ENCODE assay signal across 1 cellular context in genomic region chr11:1837171-1838076, GRCh38.
A peak's percentile ranks its signal among the peaks of the same experiment; 100 is the strongest.
TF ChIP-seq lines count a peak whose summit lies in the region.

No MANE protein-coding gene starts in this region.

TF ChIP-seq in HepG2, 621 proteins besides CTCF, POLR2A, EP300 and RAD21 (continued from another document and continues in another):
- no peak for TF ChIP-seq ZBED4 (CRISPR knock-in tag; IDR thresholded peaks at IDR 0.05; ENCODE audit: borderline replicate concordance)
- TF ChIP-seq ZNF121 (CRISPR knock-in tag; IDR thresholded peaks at IDR 0.05), result no peak
- peak; percentile 68 for TF ChIP-seq ZNF574 (CRISPR knock-in tag; IDR thresholded peaks at IDR 0.05)
- no peak for TF ChIP-seq STAT6 (CRISPR knock-in tag; IDR thresholded peaks at IDR 0.05; ENCODE audit: borderline replicate concordance)
- no peak for TF ChIP-seq ATF6 (CRISPR knock-in tag; conservative IDR thresholded peaks at IDR 0.05)
- 0 out of 2 replicates have a peak, but pooled peaks have one; percentile 26 for TF ChIP-seq ZNF598 (CRISPR knock-in tag; IDR thresholded peaks at IDR 0.05; ENCODE audit: borderline replicate concordance)
- TF ChIP-seq ZNF354B (CRISPR knock-in tag; IDR thresholded peaks at IDR 0.05), result no peak
- TF ChIP-seq ZNF556 (CRISPR knock-in tag; IDR thresholded peaks at IDR 0.05; ENCODE audit: borderline replicate concordance), result peak; percentile 57; the same call in 1 of the 2 replicates
- TF ChIP-seq ZBTB26 (CRISPR knock-in tag; IDR thresholded peaks at IDR 0.05; ENCODE audit: borderline replicate concordance), result no peak
- TF ChIP-seq BORCS8-MEF2B (CRISPR knock-in tag; IDR thresholded peaks at IDR 0.05), result peak; percentile 44; the same call in 1 of the 2 replicates
- TF ChIP-seq ZNF672 (CRISPR knock-in tag; IDR thresholded peaks at IDR 0.05), result no peak
- TF ChIP-seq MTA1 (CRISPR knock-in tag; IDR thresholded peaks at IDR 0.05; ENCODE audit: borderline replicate concordance), result peak; percentile 59; the same call in 1 of the 2 replicates
- TF ChIP-seq ZNF740 (CRISPR knock-in tag; IDR thresholded peaks at IDR 0.05), result no peak
- no peak for TF ChIP-seq DZIP1 (CRISPR knock-in tag; IDR thresholded peaks at IDR 0.05)
- no peak for TF ChIP-seq LRRFIP1 (CRISPR knock-in tag; conservative IDR thresholded peaks at IDR 0.05)
- TF ChIP-seq ZNF713 (CRISPR knock-in tag; IDR thresholded peaks at IDR 0.05), result no peak
- TF ChIP-seq NKX3-1 (CRISPR knock-in tag; IDR thresholded peaks at IDR 0.05), result no peak
- TF ChIP-seq POLR2AphosphoS5 (IDR thresholded peaks at IDR 0.05; ENCODE audit: low read depth, low read length), result no peak
- no peak for TF ChIP-seq CREBL2 (CRISPR knock-in tag; IDR thresholded peaks at IDR 0.05; ENCODE audit: borderline replicate concordance)
- TF ChIP-seq THRA (CRISPR knock-in tag; IDR thresholded peaks at IDR 0.05; ENCODE audit: borderline replicate concordance), result no peak
- TF ChIP-seq MEF2D (CRISPR knock-in tag; IDR thresholded peaks at IDR 0.05), result no peak
- TF ChIP-seq PLSCR1 (CRISPR knock-in tag; IDR thresholded peaks at IDR 0.05; ENCODE audit: borderline replicate concordance), result 0 out of 2 replicates have a peak, but pooled peaks have one; percentile 48
- peak; percentile 55 for TF ChIP-seq SPEN (CRISPR knock-in tag; IDR thresholded peaks at IDR 0.05; ENCODE audit: low read depth)
- TF ChIP-seq ZNF883 (CRISPR knock-in tag; IDR thresholded peaks at IDR 0.05; ENCODE audit: not compliant biosample characterization), result no peak
- TF ChIP-seq ZSCAN25 (CRISPR knock-in tag; IDR thresholded peaks at IDR 0.05), result peak; percentile 83
